Comparison of ENCODE assay signal across 8 cellular contexts in genomic region chr2:86105969-86106945, GRCh38.
DNase-seq lines count a peak whose midpoint lies in the region; ATAC-seq lines count a peak whose summit lies in the region.

TSS of gene PTCD3 (plus strand) at chr2:86106235. CDS start at chr2:86106248, 13 bp downstream.

- peak within 1 kb of the TSS; percentile 88 for H3K9ac ChIP-seq in BLaER1

- peaks cover 36% of the 10 kb centered on the region for H3K4me1 ChIP-seq in BLaER1

- no peaks in the 10 kb centered on the region for H3K9me3 ChIP-seq in BLaER1

- H4K20me1 ChIP-seq in BLaER1, result peaks cover 82% of the 10 kb centered on the region

- peak; percentile 76 for ATAC-seq in GM19328 (IDR thresholded peaks at IDR 0.05; ENCODE audit: unreplicated experiment)
- peak; percentile 87 for ATAC-seq in HG03520 (IDR thresholded peaks at IDR 0.05; ENCODE audit: unreplicated experiment)

- DNase-seq in NCI-H748 (lab: John Stamatoyannopoulos, UW; ENCODE audit: unreplicated experiment), result peak; percentile 93
- peak; percentile 92 for DNase-seq in activated CD4-positive, alpha-beta T cell treated with anti-CD3 and anti-CD28 coated beads, Interleukin-2, amount 50 U/mL, for 1 hour
- DNase-seq in dedifferentiated amniotic fluid mesenchymal stem cell (ENCODE audit: extremely low spot score), result peak; percentile 98
- DNase-seq in left kidney (ENCODE audit: low read depth, low spot score), result peak; percentile 99
- peak; percentile 93 for DNase-seq in stimulated activated CD4-positive, alpha-beta T cell treated with anti-CD3 and anti-CD28 coated beads, Interleukin-2, amount 100 ng/mL, for 4 hours (ENCODE audit: low read depth)

- H3K4me3 ChIP-seq in BLaER1, result peak within 1 kb of the TSS; percentile 76

- H3K36me3 ChIP-seq in BLaER1, result peaks cover 60% of the 10 kb centered on the region

- H3K27ac ChIP-seq in BLaER1, result peak within 1 kb of the TSS; percentile 89

- H3K4me2 ChIP-seq in BLaER1, result peak within 1 kb of the TSS; percentile 89

- no peaks in the 10 kb centered on the region for H3K27me3 ChIP-seq in BLaER1

Comparison
In these comparisons a context has a peak if more than half of its experiments do, and no peak if none do; other contexts are left out.
1. Peak in every context shown above with its lines: DNase-seq, ATAC-seq, H3K4me3 ChIP-seq and H3K27ac ChIP-seq.